ENCODE assay signal across 8 cellular contexts in genomic region chr4:132642196-132642817, GRCh38.
DNase-seq lines count a peak whose midpoint lies in the region; ATAC-seq, FAIRE-seq and TF ChIP-seq lines count a peak whose summit lies in the region.

No MANE protein-coding gene starts in this region.

- intact Hi-C loops in esophagus muscularis mucosa (cut with DNase I): no loop called here

- ATAC-seq in HG03135 (IDR thresholded peaks at IDR 0.05; ENCODE audit: unreplicated experiment): no peak

- H3K27ac ChIP-seq in esophagus muscularis mucosa (replicated peaks in 1 of 4): no peak overlapping the region
- no peak overlapping the region for H3K27ac ChIP-seq in suprapubic skin

- H3K27me3 ChIP-seq in esophagus muscularis mucosa (no peaks in the 10 kb centered on the region), suprapubic skin (no peaks in the 10 kb centered on the region)

- H3K4me3 ChIP-seq in esophagus muscularis mucosa (no peak overlapping the region), suprapubic skin (no peak overlapping the region)

- WGBS in esophagus muscularis mucosa: 17% methylated on average over 5 of the region's 5 CpGs
- WGBS in suprapubic skin: 26% methylated on average over 5 of the region's 5 CpGs

- H3K36me3 ChIP-seq in esophagus muscularis mucosa (no peaks in the 10 kb centered on the region), suprapubic skin (no peaks in the 10 kb centered on the region)

- no peaks in the 10 kb centered on the region for H3K9me3 ChIP-seq in esophagus muscularis mucosa
- no peaks in the 10 kb centered on the region for H3K9me3 ChIP-seq in suprapubic skin

- TF ChIP-seq CTCF in esophagus muscularis mucosa (IDR thresholded peaks at IDR 0.05) (peak; percentile 25 to 62 (median 29)), suprapubic skin (IDR thresholded peaks at IDR 0.05) (peak in 1 of 2 donors; percentile 60)

- TF ChIP-seq POLR2A in esophagus muscularis mucosa (IDR thresholded peaks at IDR 0.05; ENCODE audit: low read depth): no peak
- TF ChIP-seq POLR2A in suprapubic skin (IDR thresholded peaks at IDR 0.05): no peak

- peak; percentile 38 for FAIRE-seq in GM18507 (lab: Jason Lieb, UNC)

- no peaks in the 10 kb centered on the region for H3K4me1 ChIP-seq in esophagus muscularis mucosa
- H3K4me1 ChIP-seq in suprapubic skin: no peaks in the 10 kb centered on the region

- TF ChIP-seq EP300 in esophagus muscularis mucosa (IDR thresholded peaks at IDR 0.05): no peak
- no peak for TF ChIP-seq EP300 in suprapubic skin (IDR thresholded peaks at IDR 0.05)

- DNase-seq in AG08396 (ENCODE audit: low spot score) (peak; percentile 17), GM18507 (ENCODE audit: extremely low spot score, insufficient read length, low read depth) (no peak), HT1080 (ENCODE audit: low read depth) (peak; percentile 47), OCI-M1 (lab: John Stamatoyannopoulos, UW) (peak; percentile 90), esophagus muscularis mucosa (ENCODE audit: extremely low spot score) (no peak), pons (ENCODE audit: low spot score) (peak; percentile 62), suprapubic skin (ENCODE audit: low spot score in 2 of 2) (no peak)

Comparison
In these comparisons a context has a peak if more than half of its experiments do, and no peak if none do; other contexts are left out.
1. DNase-seq: peak in AG08396 (single experiment), HT1080 (single experiment), OCI-M1 (single experiment) and pons (single experiment); none in GM18507 (single experiment), esophagus muscularis mucosa (single experiment) and suprapubic skin (0 of 2).